14 cellular contexts compared by ENCODE assay signal in the genomic region with DNA sequence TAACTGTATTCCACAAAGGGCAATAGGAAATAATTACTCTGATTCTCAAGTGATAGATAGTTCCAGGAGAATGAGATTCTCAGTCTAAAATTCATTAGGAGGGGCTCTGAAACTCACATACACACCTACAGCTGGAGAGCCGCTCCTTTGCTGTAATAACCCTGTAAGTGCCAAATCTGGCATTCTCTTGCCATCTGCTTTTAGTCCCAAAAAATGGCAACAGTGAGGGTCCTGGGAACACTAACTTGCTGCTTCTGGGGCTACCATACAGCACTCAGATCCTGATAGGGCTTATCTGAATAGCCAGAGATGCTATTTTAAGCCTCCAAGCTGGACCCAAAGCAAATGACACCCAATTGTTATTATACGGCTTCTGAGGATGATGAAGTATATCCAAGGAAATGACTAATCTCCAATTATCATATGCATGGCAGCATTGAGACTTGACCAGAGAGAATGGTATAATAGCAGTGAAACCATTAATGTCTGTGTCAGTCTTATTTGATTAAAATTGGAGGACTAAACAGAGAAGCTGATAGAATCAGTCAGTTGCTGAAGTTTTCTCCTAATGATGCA.
DNase-seq lines count a peak whose midpoint lies in the region; ATAC-seq, FAIRE-seq and TF ChIP-seq lines count a peak whose summit lies in the region.
"Had no signal": no experiment of that assay in that cellular context is flagged by ENCODE, and none has a peak within 500 bp of the region (broad histone marks: within the 10 kb centered on the region; RNA-seq: fewer than 3 reads in every experiment).

No MANE protein-coding gene starts in this region.

- no peaks in the 10 kb centered on the region for H3K27me3 ChIP-seq in heart left ventricle
- H3K27me3 ChIP-seq in SK-N-SH (ENCODE audit: insufficient read depth), result no peaks in the 10 kb centered on the region
- no peaks in the 10 kb centered on the region for H3K27me3 ChIP-seq in small intestine (ENCODE audit: control insufficient read depth in 2 of 2, insufficient read depth in 2 of 2, low read length in 2 of 2)
- H3K27me3 ChIP-seq: dorsolateral prefrontal cortex, thyroid gland had no signal

- peaks cover 0 to 63% (median 20%) of the 10 kb centered on the region in 12 donors for H3K4me1 ChIP-seq in heart left ventricle
- H3K4me1 ChIP-seq in SK-N-SH (ENCODE audit: control insufficient read depth in 1 of 2, insufficient read depth in 2 of 2, low read depth in 1 of 2, low read length in 1 of 2), result peaks cover 13 to 18% of the 10 kb centered on the region in 2 experiments
- peaks cover 0 to 5% of the 10 kb centered on the region in 2 donors for H3K4me1 ChIP-seq in small intestine (ENCODE audit: control insufficient read depth in 2 of 2, insufficient read depth in 1 of 2, low read depth in 1 of 2, low read length in 1 of 2)

- intact Hi-C loops in heart left ventricle (cut with DNase I) (no loop called here), Right ventricle myocardium superior (cut with DNase I) (no loop called here), left ventricle myocardium superior (cut with micrococcal nuclease) (no loop called here)

- FAIRE-seq in small intestine (lab: Jason Lieb, UNC), result no peak

- H3K27ac Mint-ChIP-seq in type B pancreatic cell, result peak overlapping the region; percentile 87
- H3K27ac Mint-ChIP-seq: activated naive CD8-positive, alpha-beta T cell had no signal

- H3K9me3 Mint-ChIP-seq in type B pancreatic cell, result no peaks in the 10 kb centered on the region

- H3K79me2 ChIP-seq in SK-N-SH (ENCODE audit: insufficient read depth), result no peaks in the 10 kb centered on the region

- TF ChIP-seq RAD21 in SK-N-SH (IDR thresholded peaks at IDR 0.05; ENCODE audit: low read length), result no peak

- H3K4me3 ChIP-seq in heart left ventricle (no peak overlapping the region), SK-N-SH (ENCODE audit: low read depth in 2 of 2, low read length in 1 of 2) (no peak overlapping the region), small intestine (ENCODE audit: low read depth in 1 of 2, low read length in 2 of 2) (no peak overlapping the region)
- H3K4me3 ChIP-seq: dorsolateral prefrontal cortex, thyroid gland had no signal

- no peak overlapping the region for H3K9ac ChIP-seq in SK-N-SH

- WGBS in heart left ventricle, 4 donors, result 29 to 31% (median 30%) methylated on average over 2 of the region's 2 CpGs
- 70% methylated on average over 2 of the region's 2 CpGs for WGBS in SK-N-SH (ENCODE audit: low lambda C conversion rate)
- WGBS in small intestine, 3 donors, result 69 to 81% (median 81%) methylated on average over 2 of the region's 2 CpGs

- TF ChIP-seq POLR2A in heart left ventricle (IDR thresholded peaks at IDR 0.05), result no peak

- no peaks in the 10 kb centered on the region for H3K36me3 Mint-ChIP-seq in type B pancreatic cell
- H3K36me3 Mint-ChIP-seq: activated naive CD8-positive, alpha-beta T cell had no signal

- H4K20me1 ChIP-seq in SK-N-SH (ENCODE audit: insufficient read depth), result no peaks in the 10 kb centered on the region

- H3K4me1 Mint-ChIP-seq in type B pancreatic cell (ENCODE audit: unreplicated experiment), result peaks cover 61% of the 10 kb centered on the region

- H3K9me3 ChIP-seq in heart left ventricle, result no peaks in the 10 kb centered on the region
- no peaks in the 10 kb centered on the region for H3K9me3 ChIP-seq in SK-N-SH
- H3K9me3 ChIP-seq in small intestine (ENCODE audit: control insufficient read depth, low read depth), result no peaks in the 10 kb centered on the region
- H3K9me3 ChIP-seq: thyroid gland had no signal

- H3K4me2 ChIP-seq in SK-N-SH, result 0 out of 2 replicates have a peak overlapping the region, but pooled peaks have one; percentile 12

- H3K27ac ChIP-seq in heart left ventricle, result peak overlapping the region in 8 of 12 donors; percentile 26 to 60 (median 34)
- peak overlapping the region in 1 of 2 experiments; percentile 40; a peak in 2 of 4 replicates for H3K27ac ChIP-seq in SK-N-SH (ENCODE audit: low read depth in 2 of 2, low read length in 1 of 2)
- no peak overlapping the region for H3K27ac ChIP-seq in small intestine (ENCODE audit: low read depth in 1 of 2, low read length in 1 of 2)
- H3K27ac ChIP-seq: thyroid gland had no signal

- TF ChIP-seq CTCF in heart left ventricle (IDR thresholded peaks at IDR 0.05) (no peak), SK-N-SH (IDR thresholded peaks at IDR 0.05) (no peak), type B pancreatic cell (conservative IDR thresholded peaks at IDR 0.05) (no peak)

- TF ChIP-seq EP300 in SK-N-SH (IDR thresholded peaks at IDR 0.05; ENCODE audit: borderline replicate concordance in 1 of 2, low read depth in 1 of 2, low read length in 1 of 2), result no peak

- CTCF ChIA-PET in SK-N-SH (lab: Yijun Ruan, JAX), result interaction anchor here (0.6 to 1.3 kb wide), 2 partner anchors 10 to 12 kb away, joined by 3 read pairs; no protein-coding TSS in a partner anchor

- H3K9me2 ChIP-seq in SK-N-SH, result no peaks in the 10 kb centered on the region

- no peak for DNase-seq in heart left ventricle
- DNase-seq in Right ventricle myocardium superior, result no peak
- DNase-seq in SK-N-SH, result no peak
- DNase-seq in left ventricle myocardium superior, result no peak
- DNase-seq in type B pancreatic cell (ENCODE audit: extremely low spot score, unreplicated experiment), result no peak
- no peak for DNase-seq in NCI-H2107 (lab: John Stamatoyannopoulos, UW)
- DNase-seq in small intestine, result no peak
- DNase-seq: dorsolateral prefrontal cortex, glutamatergic neuron, midbrain, NCI-H82, thyroid gland had no signal

- H3K4me3 Mint-ChIP-seq in type B pancreatic cell, result no peak overlapping the region
- H3K4me3 Mint-ChIP-seq: activated naive CD8-positive, alpha-beta T cell had no signal

- POLR2A ChIA-PET in SK-N-SH (lab: Yijun Ruan, JAX), result no interaction called here

- no peaks in the 10 kb centered on the region for H3F3A ChIP-seq in SK-N-SH (replicated peaks; ENCODE audit: insufficient read depth)

- H3K36me3 ChIP-seq in heart left ventricle (no peaks in the 10 kb centered on the region), SK-N-SH (replicated peaks in 1 of 2; ENCODE audit: control insufficient read depth in 1 of 2, insufficient read depth in 2 of 2, low read length in 1 of 2) (no peaks in the 10 kb centered on the region), small intestine (ENCODE audit: control insufficient read depth in 2 of 2, insufficient read depth in 2 of 2, low read length in 2 of 2) (no peaks in the 10 kb centered on the region)
- H3K36me3 ChIP-seq: thyroid gland had no signal

- no peak overlapping the region for H2AFZ ChIP-seq in SK-N-SH (ENCODE audit: low read depth)

- ATAC-seq in heart left ventricle (peak in 2 of 4 donors; percentile 27 to 28), Right ventricle myocardium superior (ENCODE audit: poor library complexity) (no peak), left ventricle myocardium superior (peak; percentile 14), HG03097 (IDR thresholded peaks at IDR 0.05; ENCODE audit: low FRiP score, unreplicated experiment) (no peak)

- H3K27me3 Mint-ChIP-seq in type B pancreatic cell, result no peaks in the 10 kb centered on the region

TF ChIP-seq in SK-N-SH, 30 proteins besides CTCF, POLR2A, EP300 and RAD21:
- TF ChIP-seq TCF12 (IDR thresholded peaks at IDR 0.05) (peak; percentile 21; the same call in 1 of the 2 replicates), EZH2phosphoT487 (IDR thresholded peaks at IDR 0.05; ENCODE audit: borderline replicate concordance, low read depth) (no peak), TAF1 (IDR thresholded peaks at IDR 0.05; ENCODE audit: borderline replicate concordance, low read depth, low read length) (no peak), GATA2 (CRISPR knock-in tag; IDR thresholded peaks at IDR 0.05) (no peak), MXI1 (IDR thresholded peaks at IDR 0.05; ENCODE audit: low read depth, low read length) (no peak), YY1 (IDR thresholded peaks at IDR 0.05; ENCODE audit: low read depth) (no peak), GABPA (IDR thresholded peaks at IDR 0.05; ENCODE audit: low read depth) (no peak), FOXM1 (IDR thresholded peaks at IDR 0.05; ENCODE audit: low read depth) (no peak), MEF2A (IDR thresholded peaks at IDR 0.05; ENCODE audit: borderline replicate concordance, low read depth) (0 out of 2 replicates have a peak, but pooled peaks have one; percentile 29)
- TF ChIP-seq, protein P1, sequence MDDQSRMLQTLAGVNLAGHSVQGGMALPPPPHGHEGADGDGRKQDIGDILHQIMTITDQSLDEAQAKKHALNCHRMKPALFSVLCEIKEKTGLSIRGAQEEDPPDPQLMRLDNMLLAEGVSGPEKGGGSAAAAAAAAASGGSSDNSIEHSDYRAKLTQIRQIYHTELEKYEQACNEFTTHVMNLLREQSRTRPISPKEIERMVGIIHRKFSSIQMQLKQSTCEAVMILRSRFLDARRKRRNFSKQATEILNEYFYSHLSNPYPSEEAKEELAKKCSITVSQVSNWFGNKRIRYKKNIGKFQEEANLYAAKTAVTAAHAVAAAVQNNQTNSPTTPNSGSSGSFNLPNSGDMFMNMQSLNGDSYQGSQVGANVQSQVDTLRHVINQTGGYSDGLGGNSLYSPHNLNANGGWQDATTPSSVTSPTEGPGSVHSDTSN (IDR thresholded peaks at IDR 0.05), result peak; percentile 51; the same call in 1 of the 2 replicates
- TF ChIP-seq, protein P2, sequence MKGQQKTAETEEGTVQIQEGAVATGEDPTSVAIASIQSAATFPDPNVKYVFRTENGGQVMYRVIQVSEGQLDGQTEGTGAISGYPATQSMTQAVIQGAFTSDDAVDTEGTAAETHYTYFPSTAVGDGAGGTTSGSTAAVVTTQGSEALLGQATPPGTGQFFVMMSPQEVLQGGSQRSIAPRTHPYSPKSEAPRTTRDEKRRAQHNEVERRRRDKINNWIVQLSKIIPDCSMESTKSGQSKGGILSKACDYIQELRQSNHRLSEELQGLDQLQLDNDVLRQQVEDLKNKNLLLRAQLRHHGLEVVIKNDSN (IDR thresholded peaks at IDR 0.05; ENCODE audit: borderline replicate concordance, low read depth), result no peak
- TF ChIP-seq, protein P3, sequence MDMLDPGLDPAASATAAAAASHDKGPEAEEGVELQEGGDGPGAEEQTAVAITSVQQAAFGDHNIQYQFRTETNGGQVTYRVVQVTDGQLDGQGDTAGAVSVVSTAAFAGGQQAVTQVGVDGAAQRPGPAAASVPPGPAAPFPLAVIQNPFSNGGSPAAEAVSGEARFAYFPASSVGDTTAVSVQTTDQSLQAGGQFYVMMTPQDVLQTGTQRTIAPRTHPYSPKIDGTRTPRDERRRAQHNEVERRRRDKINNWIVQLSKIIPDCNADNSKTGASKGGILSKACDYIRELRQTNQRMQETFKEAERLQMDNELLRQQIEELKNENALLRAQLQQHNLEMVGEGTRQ (IDR thresholded peaks at IDR 0.05; ENCODE audit: borderline replicate concordance, low read depth, low read length), result no peak
- TF ChIP-seq, protein P4, sequence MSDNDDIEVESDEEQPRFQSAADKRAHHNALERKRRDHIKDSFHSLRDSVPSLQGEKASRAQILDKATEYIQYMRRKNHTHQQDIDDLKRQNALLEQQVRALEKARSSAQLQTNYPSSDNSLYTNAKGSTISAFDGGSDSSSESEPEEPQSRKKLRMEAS (IDR thresholded peaks at IDR 0.05; ENCODE audit: low read depth), result no peak
TF ChIP-seq in SK-N-SH: peak in this region for 3.

Comparison
In these comparisons a context has a peak if more than half of its experiments do, and no peak if none do; other contexts are left out.
1. H3K27ac ChIP-seq: peak in heart left ventricle (8 of 12); none in small intestine (0 of 2).